10 cellular contexts compared by ENCODE assay signal in genomic region chr1:205237526-205238484, GRCh38.
DNase-seq lines count a peak whose midpoint lies in the region; ATAC-seq lines count a peak whose summit lies in the region.
"Had no signal": no experiment of that assay in that cellular context is flagged by ENCODE, and none has a peak within 500 bp of the region (broad histone marks: within the 10 kb centered on the region; RNA-seq: fewer than 3 reads in every experiment).

No MANE protein-coding gene starts in this region.

- ATAC-seq in GM21360 (IDR thresholded peaks at IDR 0.05; ENCODE audit: unreplicated experiment) (peak; percentile 57), GM18909 (IDR thresholded peaks at IDR 0.05; ENCODE audit: poor library complexity, unreplicated experiment) (no peak)
- ATAC-seq: pancreas had no signal

- DNase-seq in OCI-M1 (lab: John Stamatoyannopoulos, UW) (peak; percentile 85), cerebellar cortex (ENCODE audit: low spot score) (peak; percentile 64), NCI-H226 (no peak), LoVo (ENCODE audit: low spot score) (no peak)
- DNase-seq in stimulated activated CD4-positive, alpha-beta T cell treated with anti-CD3 and anti-CD28 coated beads, Interleukin-4, amount 100 ng/mL, for 4 hours: peak; percentile 30 to 53
- DNase-seq: pancreas, PC-9, testis had no signal

Comparison
In these comparisons a context has a peak if more than half of its experiments do, and no peak if none do; other contexts are left out.
1. DNase-seq: peak in OCI-M1 (single experiment), cerebellar cortex (single experiment) and stimulated activated CD4-positive, alpha-beta T cell treated with anti-CD3 and anti-CD28 coated beads, Interleukin-4, amount 100 ng/mL, for 4 hours (2 of 2); none in NCI-H226 (single experiment) and LoVo (single experiment).